In the genomic region with DNA sequence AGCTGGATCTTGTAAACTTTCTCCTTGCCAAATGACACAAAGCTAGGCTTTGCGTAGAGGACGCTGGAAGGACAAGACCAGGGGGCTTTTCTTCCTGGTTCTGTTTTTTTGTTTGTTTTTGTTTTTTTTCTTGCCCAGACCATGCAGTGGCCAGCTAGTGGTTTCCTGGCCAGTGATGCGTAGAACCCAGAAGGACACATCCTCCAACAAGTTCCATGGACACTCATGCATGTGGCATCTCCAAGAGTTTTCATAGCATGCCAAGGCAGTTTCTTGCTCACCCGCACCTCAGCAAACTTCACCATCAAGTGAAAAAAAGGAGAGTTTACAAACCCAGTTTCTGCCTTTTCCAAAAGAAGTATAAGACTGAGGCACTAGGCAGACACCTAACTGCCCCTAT, we compare ENCODE assay signal across 24 cellular contexts. TPM values are rescaled to one million over a fixed set of nuclear protein-coding genes. Genes with fewer than 3 reads are reported as not detected.
"Had no signal": no experiment of that assay in that cellular context is flagged by ENCODE, and none has a peak within 500 bp of the region (broad histone marks: within the 10 kb centered on the region; RNA-seq: fewer than 3 reads in every experiment).

No MANE protein-coding gene starts in this region.

- DNase-seq: activated CD4-positive, alpha-beta T cell treated with anti-CD3 and anti-CD28 coated beads for 36 hours; activated CD4-positive, alpha-beta T cell treated with anti-CD3 and anti-CD28 coated beads, Interleukin-2, amount 50 U/mL, for 1 hour; activated CD8-positive, alpha-beta memory T cell treated with anti-CD3 and anti-CD28 coated beads, Interleukin-2, amount 50 U/mL, for 4 hours; activated CD8-positive, alpha-beta T cell treated with anti-CD3 and anti-CD28 coated beads for 36 hours; activated naive CD4-positive, alpha-beta T cell treated with anti-CD3 and anti-CD28 coated beads, Interleukin-2, amount 50 U/mL, for 16 hours; activated naive CD8-positive, alpha-beta T cell treated with anti-CD3 and anti-CD28 coated beads, Interleukin-2, amount 10 ng/mL, durations not matched to agents 7 days and 5 days; activated T-cell treated with anti-CD3 and anti-CD28 coated beads, Interleukin-2, amount 50 U/mL, for 1 hour; adrenal gland; aorta; KG1; NCI-H1092 treated with DMSO at 0.1 percent for 48 hours; NCI-H1417 treated with DMSO at 0.1 percent for 48 hours; NCI-H1694 treated with DMSO at 0.1 percent for 48 hours; NCI-H2029 treated with DMSO at 0.1 percent for 48 hours; NCI-H345; NCI-H510A; NCI-H69; Peyer's patch; SIG-M5; T-helper 2 cell; T1000; WERI-Rb-1 had no signal

- ATAC-seq: activated CD4-positive, alpha-beta T cell treated with anti-CD3 and anti-CD28 coated beads for 36 hours; activated CD8-positive, alpha-beta T cell treated with anti-CD3 and anti-CD28 coated beads for 36 hours had no signal

- H3K4me3 ChIP-seq: adrenal gland, Peyer's patch had no signal

- H3K27me3 ChIP-seq: adrenal gland, Peyer's patch had no signal

- H3K4me1 ChIP-seq: adrenal gland, Peyer's patch had no signal

- H3K27ac ChIP-seq: adrenal gland, Peyer's patch, WERI-Rb-1 had no signal

- H3K9me3 ChIP-seq: adrenal gland, Peyer's patch had no signal

- H3K36me3 ChIP-seq: adrenal gland, Peyer's patch, WERI-Rb-1 had no signal

RNA-seq across cellular contexts. Expression of a gene that starts 46.1 kb away (rescaled TPM):
- total RNA-seq: activated CD4-positive, alpha-beta T cell treated with anti-CD3 and anti-CD28 coated beads for 36 hours; activated CD8-positive, alpha-beta T cell treated with anti-CD3 and anti-CD28 coated beads for 36 hours; activated naive CD8-positive, alpha-beta T cell treated with anti-CD3 and anti-CD28 coated beads, Interleukin-2, amount 10 ng/mL, durations not matched to agents 7 days and 5 days; adrenal gland; aorta; LHCN-M2; MCF 10A; Peyer's patch had no signal
- polyA plus RNA-seq: adrenal gland, aorta had no signal
